1 cellular context compared by ENCODE assay signal in genomic region chr15:90558182-90558581, GRCh38.
TF ChIP-seq lines count a peak whose summit lies in the region.

No MANE protein-coding gene starts in this region.

TF ChIP-seq in GM12878, 131 proteins besides CTCF, POLR2A, EP300 and RAD21 (continued from another document):
- TF ChIP-seq CEBPZ (IDR thresholded peaks at IDR 0.05; ENCODE audit: low read depth, low read length) = no peak
- no peak for TF ChIP-seq HDAC2 (IDR thresholded peaks at IDR 0.05)
- no peak for TF ChIP-seq SMAD1 (IDR thresholded peaks at IDR 0.05; ENCODE audit: low read depth, partially characterized antibody)
- TF ChIP-seq ATF7 (IDR thresholded peaks at IDR 0.05; ENCODE audit: low read depth) = no peak
- no peak for TF ChIP-seq TCF7 (IDR thresholded peaks at IDR 0.05; ENCODE audit: borderline replicate concordance)
- TF ChIP-seq SMARCA5 (IDR thresholded peaks at IDR 0.05) = no peak
- TF ChIP-seq, protein P1, sequence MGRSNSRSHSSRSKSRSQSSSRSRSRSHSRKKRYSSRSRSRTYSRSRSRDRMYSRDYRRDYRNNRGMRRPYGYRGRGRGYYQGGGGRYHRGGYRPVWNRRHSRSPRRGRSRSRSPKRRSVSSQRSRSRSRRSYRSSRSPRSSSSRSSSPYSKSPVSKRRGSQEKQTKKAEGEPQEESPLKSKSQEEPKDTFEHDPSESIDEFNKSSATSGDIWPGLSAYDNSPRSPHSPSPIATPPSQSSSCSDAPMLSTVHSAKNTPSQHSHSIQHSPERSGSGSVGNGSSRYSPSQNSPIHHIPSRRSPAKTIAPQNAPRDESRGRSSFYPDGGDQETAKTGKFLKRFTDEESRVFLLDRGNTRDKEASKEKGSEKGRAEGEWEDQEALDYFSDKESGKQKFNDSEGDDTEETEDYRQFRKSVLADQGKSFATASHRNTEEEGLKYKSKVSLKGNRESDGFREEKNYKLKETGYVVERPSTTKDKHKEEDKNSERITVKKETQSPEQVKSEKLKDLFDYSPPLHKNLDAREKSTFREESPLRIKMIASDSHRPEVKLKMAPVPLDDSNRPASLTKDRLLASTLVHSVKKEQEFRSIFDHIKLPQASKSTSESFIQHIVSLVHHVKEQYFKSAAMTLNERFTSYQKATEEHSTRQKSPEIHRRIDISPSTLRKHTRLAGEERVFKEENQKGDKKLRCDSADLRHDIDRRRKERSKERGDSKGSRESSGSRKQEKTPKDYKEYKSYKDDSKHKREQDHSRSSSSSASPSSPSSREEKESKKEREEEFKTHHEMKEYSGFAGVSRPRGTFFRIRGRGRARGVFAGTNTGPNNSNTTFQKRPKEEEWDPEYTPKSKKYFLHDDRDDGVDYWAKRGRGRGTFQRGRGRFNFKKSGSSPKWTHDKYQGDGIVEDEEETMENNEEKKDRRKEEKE (IDR thresholded peaks at IDR 0.05) = no peak
- TF ChIP-seq IRF5 (IDR thresholded peaks at IDR 0.05; ENCODE audit: borderline replicate concordance) = no peak
- TF ChIP-seq, protein P2, sequence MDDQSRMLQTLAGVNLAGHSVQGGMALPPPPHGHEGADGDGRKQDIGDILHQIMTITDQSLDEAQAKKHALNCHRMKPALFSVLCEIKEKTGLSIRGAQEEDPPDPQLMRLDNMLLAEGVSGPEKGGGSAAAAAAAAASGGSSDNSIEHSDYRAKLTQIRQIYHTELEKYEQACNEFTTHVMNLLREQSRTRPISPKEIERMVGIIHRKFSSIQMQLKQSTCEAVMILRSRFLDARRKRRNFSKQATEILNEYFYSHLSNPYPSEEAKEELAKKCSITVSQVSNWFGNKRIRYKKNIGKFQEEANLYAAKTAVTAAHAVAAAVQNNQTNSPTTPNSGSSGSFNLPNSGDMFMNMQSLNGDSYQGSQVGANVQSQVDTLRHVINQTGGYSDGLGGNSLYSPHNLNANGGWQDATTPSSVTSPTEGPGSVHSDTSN (IDR thresholded peaks at IDR 0.05; ENCODE audit: insufficient replicate concordance, low read depth, low read length) = no peak
- no peak for TF ChIP-seq MYB (IDR thresholded peaks at IDR 0.05; ENCODE audit: borderline replicate concordance, low read depth, low read length)
- TF ChIP-seq TAF1 (IDR thresholded peaks at IDR 0.05; ENCODE audit: borderline replicate concordance, low read depth, low read length) = no peak
- no peak for TF ChIP-seq JUND (IDR thresholded peaks at IDR 0.05; ENCODE audit: low read depth, low read length)
- TF ChIP-seq CUX1 (IDR thresholded peaks at IDR 0.05; ENCODE audit: insufficient replicate concordance, low read depth, low read length) = no peak
